Comparison of ENCODE assay signal across 33 cellular contexts in genomic region chr10:28808693-28809092, GRCh38.
DNase-seq lines count a peak whose midpoint lies in the region; ATAC-seq and TF ChIP-seq lines count a peak whose summit lies in the region.
"Had no signal": no experiment of that assay in that cellular context is flagged by ENCODE, and none has a peak within 500 bp of the region (broad histone marks: within the 10 kb centered on the region; RNA-seq: fewer than 3 reads in every experiment).

No MANE protein-coding gene starts in this region.

- peak overlapping the region; percentile 47 for H3K4me3 Mint-ChIP-seq in progenitor cell of endocrine pancreas (ENCODE audit: low read depth)
- H3K4me3 Mint-ChIP-seq: activated CD4-positive, alpha-beta T cell treated with anti-CD3 and anti-CD28 coated beads, Interleukin-2, amount 10 ng/mL, durations not matched to agents 24 days and 14 days; activated naive CD8-positive, alpha-beta T cell treated with anti-CD3 and anti-CD28 coated beads for 36 hours; CD8-positive, alpha-beta T cell; natural killer cell; stimulated activated memory B cell treated with anti-CD40 and anti-IgM and Interleukin-4, amounts not matched to agents 10 μg/mL and 1 μg/mL and 100 μg/mL, for 72 hours had no signal

- intact Hi-C loops in lower lobe of right lung (cut with DNase I): no loop called here

- H3K4me2 ChIP-seq in BLaER1 treated with 17β-estradiol and CSF1 and Interleukin-3, amounts not matched to agents 10 nM and 100 nM: peak overlapping the region; percentile 83 to 97 (median 90)
- H3K4me2 ChIP-seq in KMS-11: no peak overlapping the region
- H3K4me2 ChIP-seq: A549 had no signal

- in situ Hi-C loops in GM13977 (cut with MboI; ENCODE audit: low pct_unique_long_range_greater_than_20kb, low sequenced_read_pairs, unreplicated experiment): no loop called here

- H2AFZ ChIP-seq in KMS-11 (ENCODE audit: low read depth): no peak overlapping the region

- H3K9ac ChIP-seq in BLaER1 treated with 17β-estradiol and CSF1 and Interleukin-3, amounts not matched to agents 10 nM and 100 nM: peak overlapping the region in 9 of 11 experiments; percentile 67 to 87 (median 79); a peak in 18 of 22 replicates
- no peak overlapping the region for H3K9ac ChIP-seq in KMS-11

- H3K9me3 Mint-ChIP-seq in progenitor cell of endocrine pancreas (ENCODE audit: low read depth): no peaks in the 10 kb centered on the region
- H3K9me3 Mint-ChIP-seq: activated CD4-positive, alpha-beta T cell treated with anti-CD3 and anti-CD28 coated beads, Interleukin-2, amount 10 ng/mL, durations not matched to agents 24 days and 14 days; activated naive CD8-positive, alpha-beta T cell treated with anti-CD3 and anti-CD28 coated beads for 36 hours; CD8-positive, alpha-beta T cell; natural killer cell; stimulated activated memory B cell treated with anti-CD40 and anti-IgM and Interleukin-4, amounts not matched to agents 10 μg/mL and 1 μg/mL and 100 μg/mL, for 72 hours had no signal

- peaks cover 55% of the 10 kb centered on the region for H3K4me1 Mint-ChIP-seq in progenitor cell of endocrine pancreas (ENCODE audit: low read depth)
- H3K4me1 Mint-ChIP-seq: activated CD4-positive, alpha-beta T cell treated with anti-CD3 and anti-CD28 coated beads, Interleukin-2, amount 10 ng/mL, durations not matched to agents 24 days and 14 days; stimulated activated memory B cell treated with anti-CD40 and anti-IgM and Interleukin-4, amounts not matched to agents 10 μg/mL and 1 μg/mL and 100 μg/mL, for 72 hours had no signal

- no peaks in the 10 kb centered on the region for H3K79me2 ChIP-seq in KMS-11 (ENCODE audit: insufficient read depth, low read depth)

- H3K27ac ChIP-seq in BLaER1 treated with 17β-estradiol and CSF1 and Interleukin-3, amounts not matched to agents 10 nM and 100 nM: peak overlapping the region in 10 of 11 experiments; percentile 28 to 95 (median 91); a peak in 19 of 22 replicates
- peak overlapping the region; percentile 95; the same call in 1 of the 2 replicates for H3K27ac ChIP-seq in KMS-11
- H3K27ac ChIP-seq in lower lobe of right lung: peak overlapping the region; percentile 57
- H3K27ac ChIP-seq: A549, vagina, VCaP had no signal

- peak overlapping the region; percentile 97 for H3K27ac Mint-ChIP-seq in progenitor cell of endocrine pancreas
- H3K27ac Mint-ChIP-seq: activated CD4-positive, alpha-beta T cell treated with anti-CD3 and anti-CD28 coated beads, Interleukin-2, amount 10 ng/mL, durations not matched to agents 24 days and 14 days; activated naive CD8-positive, alpha-beta T cell treated with anti-CD3 and anti-CD28 coated beads for 36 hours; CD8-positive, alpha-beta T cell; endodermal cell; natural killer cell; stimulated activated memory B cell treated with anti-CD40 and anti-IgM and Interleukin-4, amounts not matched to agents 10 μg/mL and 1 μg/mL and 100 μg/mL, for 72 hours had no signal

- H4K20me1 ChIP-seq in BLaER1 treated with 17β-estradiol and CSF1 and Interleukin-3, amounts not matched to agents 10 nM and 100 nM: no peaks in the 10 kb centered on the region
- H4K20me1 ChIP-seq in KMS-11 (ENCODE audit: insufficient read depth): no peaks in the 10 kb centered on the region

- 0 out of 22 replicates have a peak, but pooled peaks cover 0 to 5% (median 0%) of the 10 kb centered on the region in 11 experiments for H3K27me3 ChIP-seq in BLaER1 treated with 17β-estradiol and CSF1 and Interleukin-3, amounts not matched to agents 10 nM and 100 nM
- H3K27me3 ChIP-seq in KMS-11 (ENCODE audit: insufficient read depth, low read depth): no peaks in the 10 kb centered on the region
- no peaks in the 10 kb centered on the region for H3K27me3 ChIP-seq in lower lobe of right lung (ENCODE audit: low read depth)
- H3K27me3 ChIP-seq: vagina had no signal

- DNase-seq in lower lobe of right lung (no peak), progenitor cell of endocrine pancreas (ENCODE audit: low spot score, unreplicated experiment) (no peak), hepatic stellate cell (ENCODE audit: low spot score) (no peak), GM13977 (ENCODE audit: low spot score) (no peak), DMS 273 treated with DMSO at 0.1 percent for 48 hours (lab: John Stamatoyannopoulos, UW) (no peak)
- DNase-seq: activated CD4-positive, alpha-beta T cell treated with anti-CD3 and anti-CD28 coated beads, Interleukin-2, amount 10 ng/mL, durations not matched to agents 24 days and 14 days; activated effector memory CD4-positive, alpha-beta T cell treated with anti-CD3 and anti-CD28 coated beads, Interleukin-2, amount 50 U/mL, for 16 hours; activated naive CD8-positive, alpha-beta T cell treated with anti-CD3 and anti-CD28 coated beads for 36 hours; activated T-cell treated with anti-CD3 and anti-CD28 coated beads, Interleukin-2, amount 50 U/mL, for 1 hour; AML-193; caudate nucleus; CD8-positive, alpha-beta T cell; DMS153; esophagus squamous epithelium; foreskin melanocyte; natural killer cell; NCI-H1048; NCI-H187 treated with DMSO at 0.1 percent for 48 hours; NCI-H524 treated with DMSO at 0.1 percent for 48 hours; posterior cingulate gyrus; Right ventricle myocardium superior; stimulated activated CD4-positive, alpha-beta T cell treated with anti-CD3 and anti-CD28 coated beads, Interleukin-4, amount 100 ng/mL, for 4 hours; substantia nigra had no signal

- peak overlapping the region in 5 of 10 experiments; percentile 44 to 60 (median 45); a peak in 6 of 20 replicates for H3K4me3 ChIP-seq in BLaER1 treated with 17β-estradiol and CSF1 and Interleukin-3, amounts not matched to agents 10 nM and 100 nM
- H3K4me3 ChIP-seq in KMS-11 (IDR thresholded peaks at IDR 0.05; ENCODE audit: insufficient read depth, low read depth, low read length): no peak overlapping the region
- no peak overlapping the region for H3K4me3 ChIP-seq in lower lobe of right lung
- H3K4me3 ChIP-seq: A549, esophagus squamous epithelium, HAP-1, vagina had no signal

- TF ChIP-seq CTCF in KMS-11 (conservative IDR thresholded peaks at IDR 0.05; ENCODE audit: low read depth, low read length) (no peak), lower lobe of right lung (IDR thresholded peaks at IDR 0.05) (no peak), progenitor cell of endocrine pancreas (IDR thresholded peaks at IDR 0.05; ENCODE audit: unreplicated experiment) (no peak), GM13977 (IDR thresholded peaks at IDR 0.05; ENCODE audit: extremely low read depth, insufficient read depth, missing control alignments) (no peak)

- no peaks in the 10 kb centered on the region for H3K36me3 ChIP-seq in BLaER1 treated with 17β-estradiol and CSF1 and Interleukin-3, amounts not matched to agents 10 nM and 100 nM
- no peaks in the 10 kb centered on the region for H3K36me3 ChIP-seq in KMS-11 (ENCODE audit: insufficient read depth)
- no peaks in the 10 kb centered on the region for H3K36me3 ChIP-seq in lower lobe of right lung
- H3K36me3 ChIP-seq: esophagus squamous epithelium, HAP-1, vagina had no signal

- ATAC-seq in lower lobe of right lung (no peak), HG03439 (IDR thresholded peaks at IDR 0.05; ENCODE audit: unreplicated experiment) (no peak)
- ATAC-seq: A549; CD8-positive, alpha-beta T cell; natural killer cell; sciatic nerve; stimulated activated memory B cell treated with anti-CD40 and anti-IgM and Interleukin-4, amounts not matched to agents 10 μg/mL and 1 μg/mL and 100 μg/mL, for 72 hours had no signal

- H3K4me1 ChIP-seq in BLaER1 treated with 17β-estradiol and CSF1 and Interleukin-3, amounts not matched to agents 10 nM and 100 nM: peaks cover 60 to 100% (median 95%) of the 10 kb centered on the region in 10 experiments
- H3K4me1 ChIP-seq in KMS-11 (ENCODE audit: low read depth, poor library complexity, severe bottlenecking) (peaks cover 54% of the 10 kb centered on the region), lower lobe of right lung (peaks cover 29% of the 10 kb centered on the region)
- H3K4me1 ChIP-seq: vagina had no signal

- H3K36me3 Mint-ChIP-seq in progenitor cell of endocrine pancreas (ENCODE audit: insufficient read depth): no peaks in the 10 kb centered on the region
- H3K36me3 Mint-ChIP-seq: activated naive CD8-positive, alpha-beta T cell treated with anti-CD3 and anti-CD28 coated beads for 36 hours; CD8-positive, alpha-beta T cell; natural killer cell; stimulated activated memory B cell treated with anti-CD40 and anti-IgM and Interleukin-4, amounts not matched to agents 10 μg/mL and 1 μg/mL and 100 μg/mL, for 72 hours had no signal

- no peaks in the 10 kb centered on the region for H3K27me3 Mint-ChIP-seq in progenitor cell of endocrine pancreas

- peaks cover 0 to 5% (median 0%) of the 10 kb centered on the region in 11 experiments; a peak in 2 of 22 replicates for H3K9me3 ChIP-seq in BLaER1 treated with 17β-estradiol and CSF1 and Interleukin-3, amounts not matched to agents 10 nM and 100 nM (replicated peaks in 1 of 11)
- H3K9me3 ChIP-seq in lower lobe of right lung: no peaks in the 10 kb centered on the region
- H3K9me3 ChIP-seq: A549, esophagus squamous epithelium, HAP-1, vagina had no signal
